In genomic region chr1:1664318-1664717, GRCh38 we compare ENCODE assay signal across 1 cellular context. TPM values are rescaled to one million over a fixed set of nuclear protein-coding genes. Genes with fewer than 3 reads are reported as not detected.
"Had no signal": no experiment of that assay in that cellular context is flagged by ENCODE, and none has a peak within 500 bp of the region (broad histone marks: within the 10 kb centered on the region; RNA-seq: fewer than 3 reads in every experiment).

No MANE protein-coding gene starts in this region.

RNA-seq across cellular contexts. Expression of gene MMP23B, which starts 32.3 kb away (rescaled TPM):
- total RNA-seq: dermis blood vessel endothelial cell had no signal
